Comparison of ENCODE assay signal across 15 cellular contexts in genomic region chr13:106919638-106920037, GRCh38.
DNase-seq lines count a peak whose midpoint lies in the region; ATAC-seq and TF ChIP-seq lines count a peak whose summit lies in the region.
"Had no signal": no experiment of that assay in that cellular context is flagged by ENCODE, and none has a peak within 500 bp of the region (broad histone marks: within the 10 kb centered on the region; RNA-seq: fewer than 3 reads in every experiment).

No MANE protein-coding gene starts in this region.

- H3K4me3 Mint-ChIP-seq in WTC11 = no peak overlapping the region
- H3K4me3 Mint-ChIP-seq: activated naive CD4-positive, alpha-beta T cell treated with anti-CD3 and anti-CD28 coated beads, Interleukin-2, amount 50 U/mL, for 24 hours; stimulated activated naive CD8-positive, alpha-beta T cell treated with anti-CD3 and anti-CD28 coated beads, Interleukin-15, Interleukin-2, amounts not matched to agents 100 ng/mL and 50 ng/mL, for 24 hours had no signal

- no peak for TF ChIP-seq EP300 in neural cell (conservative IDR thresholded peaks at IDR 0.05; ENCODE audit: poor library complexity, severe bottlenecking)

- no peak for TF ChIP-seq RAD21 in neural cell (conservative IDR thresholded peaks at IDR 0.05)

- ATAC-seq in WTC11 (no peak), Right ventricle myocardium superior (ENCODE audit: poor library complexity) (peak; percentile 42), GM18858 (IDR thresholded peaks at IDR 0.05; ENCODE audit: unreplicated experiment) (no peak)
- ATAC-seq: A549 had no signal

- H3K9me3 ChIP-seq in A673 (ENCODE audit: low read depth, low read length, poor library complexity, severe bottlenecking) (no peaks in the 10 kb centered on the region), neural cell (ENCODE audit: low read length) (no peaks in the 10 kb centered on the region)
- H3K9me3 ChIP-seq: A549 had no signal

- H3K36me3 Mint-ChIP-seq in WTC11 = no peaks in the 10 kb centered on the region
- H3K36me3 Mint-ChIP-seq: activated naive CD4-positive, alpha-beta T cell treated with anti-CD3 and anti-CD28 coated beads, Interleukin-2, amount 50 U/mL, for 24 hours had no signal

- CTCF ChIA-PET in A673 (lab: Charles Lee) (no interaction called here), WTC11 (lab: Charles Lee) (interaction anchor here (0.6 to 1.8 kb wide), 3 partner anchors 104 to 354 kb away, joined by 3 to 6 read pairs (median 4); no protein-coding TSS in a partner anchor)

- no peaks in the 10 kb centered on the region for H3K27me3 Mint-ChIP-seq in WTC11 (ENCODE audit: low read depth)

- H3K9me2 ChIP-seq in neural cell (ENCODE audit: insufficient read depth, low read length) = no peaks in the 10 kb centered on the region

- no TSS peak for BruUV-seq in A673 (replicated peaks; lab: Mats Ljungman, UMichigan)

- no peak overlapping the region for H3K27ac ChIP-seq in A673 (ENCODE audit: low read depth, low read length, poor library complexity, severe bottlenecking)
- H3K27ac ChIP-seq in neural cell (ENCODE audit: low read length) = no peak overlapping the region
- H3K27ac ChIP-seq: A549, SK-N-MC had no signal

- H3K9ac ChIP-seq in neural cell (ENCODE audit: low read length) = no peak overlapping the region

- no peak overlapping the region for H3K4me2 ChIP-seq in neural cell (ENCODE audit: low read length)
- H3K4me2 ChIP-seq: A549 had no signal

- intact Hi-C loops in A673 (cut with micrococcal nuclease; ENCODE audit: unreplicated experiment) (loop anchor here (5.0 to 10.0 kb wide), 3 partner anchors 205 to 835 kb away; partner anchors contain the start of gene EFNB2), Right ventricle myocardium superior (cut with DNase I) (loop anchor here (10.0 kb wide), 2 partner anchors 215 to 385 kb away; partner anchors contain the start of gene EFNB2)

- POLR2A ChIA-PET in A673 (lab: Charles Lee; ENCODE audit: low non-redundant PET) (no interaction called here), WTC11 (lab: Charles Lee) (no interaction called here)

- DNase-seq in A673 (ENCODE audit: low spot score) (peak; percentile 13), WTC11 (ENCODE audit: low spot score) (peak; percentile 16), Right ventricle myocardium superior (peak; percentile 59)
- DNase-seq in activated CD4-positive, alpha-beta T cell treated with anti-CD3 and anti-CD28 coated beads, Interleukin-2, amount 50 U/mL, for 4 hours = no peak
- no peak for DNase-seq in activated CD4-positive, alpha-beta T cell treated with anti-CD3 and anti-CD28 coated beads for 48 hours
- no peak for DNase-seq in activated CD4-positive, CD25-positive, alpha-beta regulatory T cell treated with anti-CD3 and anti-CD28 coated beads, Interleukin-2, amount 50 U/mL, for 72 hours
- DNase-seq: activated CD4-positive, alpha-beta T cell treated with anti-CD3 and anti-CD28 coated beads for 4 hours; EL; NCI-H510A treated with DMSO at 0.1 percent for 48 hours had no signal

- H3K9me3 Mint-ChIP-seq in WTC11 = no peaks in the 10 kb centered on the region
- H3K9me3 Mint-ChIP-seq: activated naive CD4-positive, alpha-beta T cell treated with anti-CD3 and anti-CD28 coated beads, Interleukin-2, amount 50 U/mL, for 24 hours; stimulated activated naive CD8-positive, alpha-beta T cell treated with anti-CD3 and anti-CD28 coated beads, Interleukin-15, Interleukin-2, amounts not matched to agents 100 ng/mL and 50 ng/mL, for 24 hours had no signal

- H3K4me3 ChIP-seq in A673 (ENCODE audit: low read depth, low read length, poor library complexity, severe bottlenecking) (no peak overlapping the region), neural cell (ENCODE audit: low read length) (peak overlapping the region; percentile 19)
- H3K4me3 ChIP-seq: A549 had no signal

- peaks cover 5% of the 10 kb centered on the region for H3F3A ChIP-seq in neural cell (ENCODE audit: insufficient read depth, low read length, poor library complexity, severe bottlenecking)

- H3K4me1 Mint-ChIP-seq in WTC11 = peaks cover 78% of the 10 kb centered on the region

- peaks cover 13% of the 10 kb centered on the region for H3K4me1 ChIP-seq in A673 (ENCODE audit: insufficient read depth, low read length, poor library complexity, severe bottlenecking)
- H3K4me1 ChIP-seq: A549 had no signal

- H4K20me1 ChIP-seq in neural cell (ENCODE audit: insufficient read depth) = no peaks in the 10 kb centered on the region

- H3K27ac Mint-ChIP-seq in WTC11 = 0 out of 2 replicates have a peak overlapping the region, but pooled peaks have one; percentile 12
- H3K27ac Mint-ChIP-seq: activated naive CD4-positive, alpha-beta T cell treated with anti-CD3 and anti-CD28 coated beads, Interleukin-2, amount 50 U/mL, for 24 hours; stimulated activated naive CD8-positive, alpha-beta T cell treated with anti-CD3 and anti-CD28 coated beads, Interleukin-15, Interleukin-2, amounts not matched to agents 100 ng/mL and 50 ng/mL, for 24 hours had no signal

- TF ChIP-seq CTCF in A673 (conservative IDR thresholded peaks at IDR 0.05; ENCODE audit: low read depth, low read length) (no peak), WTC11 (IDR thresholded peaks at IDR 0.05) (no peak), neural cell (IDR thresholded peaks at IDR 0.05; ENCODE audit: poor library complexity, severe bottlenecking) (no peak)

- no peak overlapping the region for H2AFZ ChIP-seq in neural cell (ENCODE audit: low read depth, low read length)

- H3K79me2 ChIP-seq in neural cell (replicated peaks; ENCODE audit: insufficient read depth, low read length) = no peaks in the 10 kb centered on the region

- H3K27me3 ChIP-seq in A673 (replicated peaks; ENCODE audit: insufficient read depth, low read depth, low read length, poor library complexity) (peaks cover 6% of the 10 kb centered on the region), neural cell (ENCODE audit: insufficient read depth, low read depth, low read length) (no peaks in the 10 kb centered on the region)

- H3K36me3 ChIP-seq in A673 (ENCODE audit: insufficient read depth, low read length, poor library complexity, severe bottlenecking) (no peaks in the 10 kb centered on the region), neural cell (ENCODE audit: insufficient read depth, low read length) (no peaks in the 10 kb centered on the region)

TF ChIP-seq in WTC11, 78 proteins besides CTCF, POLR2A, EP300 and RAD21 (continues in another document):
- TF ChIP-seq NR1H2 (CRISPR knock-in tag; IDR thresholded peaks at IDR 0.05) (no peak), GABPB1 (CRISPR knock-in tag; IDR thresholded peaks at IDR 0.05) (no peak), PRDM15 (CRISPR knock-in tag; IDR thresholded peaks at IDR 0.05) (no peak)

TF ChIP-seq in neural cell, 6 proteins besides CTCF, POLR2A, EP300 and RAD21:
- TF ChIP-seq REST (IDR thresholded peaks at IDR 0.05; ENCODE audit: borderline replicate concordance) (no peak), MXI1 (conservative IDR thresholded peaks at IDR 0.05; ENCODE audit: poor library complexity, severe bottlenecking) (no peak), TAF1 (IDR thresholded peaks at IDR 0.05; ENCODE audit: low read depth) (no peak), SMC3 (conservative IDR thresholded peaks at IDR 0.05; ENCODE audit: poor library complexity) (no peak), EZH2 (IDR thresholded peaks at IDR 0.05; ENCODE audit: borderline replicate concordance, insufficient read depth, low read length, poor library complexity, severe bottlenecking) (no peak), POLR2AphosphoS5 (IDR thresholded peaks at IDR 0.05) (no peak)
TF ChIP-seq in neural cell: peak in this region for 0.

Comparison
In these comparisons a context has a peak if more than half of its experiments do, and no peak if none do; other contexts are left out.
1. DNase-seq: peak in A673 (single experiment), WTC11 (single experiment) and Right ventricle myocardium superior (single experiment); none in activated CD4-positive, alpha-beta T cell treated with anti-CD3 and anti-CD28 coated beads, Interleukin-2, amount 50 U/mL, for 4 hours (0 of 2), activated CD4-positive, alpha-beta T cell treated with anti-CD3 and anti-CD28 coated beads for 48 hours (single experiment) and activated CD4-positive, CD25-positive, alpha-beta regulatory T cell treated with anti-CD3 and anti-CD28 coated beads, Interleukin-2, amount 50 U/mL, for 72 hours (single experiment).